In the genomic region with DNA sequence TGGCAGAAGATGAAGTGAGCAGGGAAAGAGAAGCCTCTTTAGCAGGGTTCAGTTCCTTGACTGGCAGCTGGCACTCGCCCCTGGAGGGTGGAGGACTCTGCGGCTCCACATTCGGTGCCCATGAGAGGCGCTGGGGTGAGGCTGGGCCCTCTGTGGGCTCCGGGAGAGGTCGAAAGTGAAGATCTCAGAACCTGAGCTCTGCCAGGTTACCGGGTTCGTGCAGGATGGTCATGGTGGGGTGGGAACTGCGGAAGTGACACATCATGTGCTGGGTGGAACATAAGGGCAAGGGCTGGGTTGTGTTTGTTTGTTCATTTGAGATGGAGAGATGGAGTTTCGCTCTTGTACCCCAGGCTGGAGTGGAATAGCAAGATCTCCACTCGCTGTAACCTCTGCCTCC, we compare ENCODE assay signal across 21 cellular contexts. TPM values are rescaled to one million over a fixed set of nuclear protein-coding genes. Genes with fewer than 3 reads are reported as not detected.
DNase-seq lines count a peak whose midpoint lies in the region; ATAC-seq, FAIRE-seq and TF ChIP-seq lines count a peak whose summit lies in the region.
"Had no signal": no experiment of that assay in that cellular context is flagged by ENCODE, and none has a peak within 500 bp of the region (broad histone marks: within the 10 kb centered on the region; RNA-seq: fewer than 3 reads in every experiment).

No MANE protein-coding gene starts in this region.

- CTCF ChIA-PET in SK-N-SH (lab: Yijun Ruan, JAX) (no interaction called here), H1 (lab: Charles Lee; ENCODE audit: partially characterized antibody) (interaction anchor here (0.6 to 13.7 kb wide), 17 partner anchors 9 to 165 kb away, joined by 3 to 279 read pairs (median 3); no protein-coding TSS in a partner anchor)

- no peak for DNase-seq in SK-N-SH
- no peak for DNase-seq in H1 (ENCODE audit: low read depth in 1 of 2, low spot score in 2 of 2)
- DNase-seq in neuronal stem cell (ENCODE audit: low spot score), result no peak
- DNase-seq in NCI-H69 (lab: John Stamatoyannopoulos, UW), result no peak
- DNase-seq: AML-193; Caco-2; CD4-positive, alpha-beta T cell; GDM1; HFFc6 had no signal

- TF ChIP-seq EP300 in SK-N-SH (IDR thresholded peaks at IDR 0.05; ENCODE audit: borderline replicate concordance in 1 of 2, low read depth in 1 of 2, low read length in 1 of 2) (no peak), H1 (IDR thresholded peaks at IDR 0.05; ENCODE audit: borderline replicate concordance in 1 of 2, low read depth in 2 of 2, low read length in 2 of 2) (no peak)

- H4K20me1 ChIP-seq in SK-N-SH (ENCODE audit: insufficient read depth) (no peaks in the 10 kb centered on the region), H1 (replicated peaks in 1 of 2; ENCODE audit: control insufficient read depth in 1 of 2, insufficient read depth in 2 of 2, low read length in 2 of 2) (no peaks in the 10 kb centered on the region)

- no peak overlapping the region for H4K5ac ChIP-seq in H1 (ENCODE audit: insufficient read length, low read depth, low read length)

- H3K9me2 ChIP-seq in SK-N-SH, result no peaks in the 10 kb centered on the region

- H4K8ac ChIP-seq in H1 (ENCODE audit: extremely low read depth, insufficient read depth, low read length), result peak overlapping the region; percentile 71
- no peak overlapping the region for H4K8ac ChIP-seq in neuronal stem cell (ENCODE audit: low read depth, low read length)

- H3K56ac ChIP-seq in H1 (replicated peaks; ENCODE audit: insufficient read length, low read depth, low read length), result no peak overlapping the region

- H3F3A ChIP-seq in SK-N-SH (replicated peaks; ENCODE audit: insufficient read depth), result no peaks in the 10 kb centered on the region

- H3K14ac ChIP-seq in H1 (ENCODE audit: insufficient read length), result no peak overlapping the region
- no peak overlapping the region for H3K14ac ChIP-seq in neuronal stem cell (ENCODE audit: low read length)

- H3K4ac ChIP-seq in H1 (replicated peaks; ENCODE audit: insufficient read length, low read depth, low read length) (no peak overlapping the region), neuronal stem cell (ENCODE audit: low read length) (no peak overlapping the region)

- H2BK120ac ChIP-seq in H1 (replicated peaks; ENCODE audit: low read depth, low read length) (no peak overlapping the region), neuronal stem cell (ENCODE audit: low read depth, low read length) (no peak overlapping the region)

- H2BK5ac ChIP-seq in H1 (ENCODE audit: low read depth, low read length) (no peak overlapping the region; the same call in 1 of the 2 replicates), neuronal stem cell (ENCODE audit: low read length) (no peak overlapping the region)

- no peaks in the 10 kb centered on the region for H3K4me1 ChIP-seq in SK-N-SH (ENCODE audit: control insufficient read depth in 1 of 2, insufficient read depth in 2 of 2, low read depth in 1 of 2, low read length in 1 of 2)
- H3K4me1 ChIP-seq in H1 (replicated peaks in 1 of 4; ENCODE audit: control insufficient read depth in 3 of 4, insufficient read depth in 4 of 4, low read length in 3 of 4), result no peaks in the 10 kb centered on the region; a peak in 1 of 7 replicates
- H3K4me1 ChIP-seq in neuronal stem cell (ENCODE audit: control insufficient read depth in 2 of 2, insufficient read depth in 1 of 2, low read depth in 1 of 2, low read length in 2 of 2), result peaks cover 0 to 3% of the 10 kb centered on the region in 2 donors
- H3K4me1 ChIP-seq: A549, Caco-2 had no signal

- H2BK15ac ChIP-seq in H1 (ENCODE audit: low read length), result no peak overlapping the region
- H2BK15ac ChIP-seq in neuronal stem cell (ENCODE audit: low read length), result peak overlapping the region; percentile 50

- TF ChIP-seq POLR2A in H1 (IDR thresholded peaks at IDR 0.05; ENCODE audit: control extremely low read depth in 1 of 2, low read depth in 2 of 2, low read length in 2 of 2), result no peak

- H3K23ac ChIP-seq in H1 (ENCODE audit: insufficient read length) (no peak overlapping the region), neuronal stem cell (ENCODE audit: low read depth, low read length, poor library complexity) (no peak overlapping the region)

- H2AK5ac ChIP-seq in H1 (ENCODE audit: low read depth, low read length), result no peak overlapping the region
- peak overlapping the region; percentile 53 for H2AK5ac ChIP-seq in neuronal stem cell (ENCODE audit: low read depth, low read length)

- WGBS in SK-N-SH (ENCODE audit: low lambda C conversion rate), result 32% methylated on average over 10 of the region's 11 CpGs
- 92% methylated on average over 11 of the region's 11 CpGs; no CpG with 5 or more reads in 1 of the 2 experiments for WGBS in H1 (ENCODE audit: extremely low coverage in 1 of 2, insufficient coverage in 1 of 2, insufficient read length in 1 of 2, insufficient replicate concordance in 2 of 2, low coverage in 1 of 2, low lambda C conversion rate in 2 of 2, missing lambda C conversion rate in 1 of 2), 2 experiments
- no CpG with 5 or more reads among the region's 11 CpGs for WGBS in neuronal stem cell (ENCODE audit: extremely low coverage in 2 of 2, insufficient read length in 2 of 2, insufficient replicate concordance in 1 of 2), 2 donors

- ATAC-seq in SK-N-SH treated with all-trans-retinoic acid at 6 μM for 48 hours (no peak), HG03097 (IDR thresholded peaks at IDR 0.05; ENCODE audit: low FRiP score, unreplicated experiment) (no peak), GM18870 (IDR thresholded peaks at IDR 0.05; ENCODE audit: unreplicated experiment) (no peak)
- ATAC-seq: A549, HCT116, HepG2 had no signal

- no peaks in the 10 kb centered on the region; the same call in 1 of the 2 replicates for H3K23me2 ChIP-seq in H1 (ENCODE audit: low read depth, low read length)

- no peaks in the 10 kb centered on the region for H3K36me3 ChIP-seq in SK-N-SH (replicated peaks in 1 of 2; ENCODE audit: control insufficient read depth in 1 of 2, insufficient read depth in 2 of 2, low read length in 1 of 2)
- H3K36me3 ChIP-seq in H1 (ENCODE audit: control insufficient read depth in 2 of 4, insufficient read depth in 4 of 4, low read length in 3 of 4), result no peaks in the 10 kb centered on the region
- no peaks in the 10 kb centered on the region for H3K36me3 ChIP-seq in neuronal stem cell (replicated peaks in 1 of 2; ENCODE audit: control insufficient read depth in 2 of 2, insufficient read depth in 2 of 2, low read length in 2 of 2)

- H3K79me1 ChIP-seq in H1 (ENCODE audit: low read depth, low read length), result no peaks in the 10 kb centered on the region
- H3K79me1 ChIP-seq in neuronal stem cell (ENCODE audit: low read depth, low read length), result no peaks in the 10 kb centered on the region

- TF ChIP-seq RAD21 in SK-N-SH (IDR thresholded peaks at IDR 0.05; ENCODE audit: low read length) (no peak), H1 (IDR thresholded peaks at IDR 0.05 in 1 of 2, conservative IDR thresholded peaks at IDR 0.05 in 1 of 2; ENCODE audit: low read depth in 2 of 2, low read length in 2 of 2) (no peak)

- no peak for TF ChIP-seq CTCF in SK-N-SH (IDR thresholded peaks at IDR 0.05)
- no peak for TF ChIP-seq CTCF in H1 (IDR thresholded peaks at IDR 0.05; ENCODE audit: control extremely low read depth in 1 of 3, insufficient read depth in 1 of 3, low read depth in 1 of 3, low read length in 3 of 3)

- H3K4me3 ChIP-seq in SK-N-SH (ENCODE audit: low read depth in 2 of 2, low read length in 1 of 2), result no peak overlapping the region
- no peak overlapping the region for H3K4me3 ChIP-seq in H1 (ENCODE audit: extremely low read depth in 1 of 4, insufficient read depth in 2 of 4, low read depth in 3 of 4, low read length in 4 of 4)
- no peak overlapping the region for H3K4me3 ChIP-seq in neuronal stem cell (ENCODE audit: low read length in 2 of 2)
- H3K4me3 ChIP-seq: A549 had no signal

- no peak for FAIRE-seq in H1 (lab: Jason Lieb, UNC)
- FAIRE-seq: A549, D721Med, H54, HepG2 had no signal

- H3K18ac ChIP-seq in H1 (ENCODE audit: extremely low read depth, low read length) (no peak overlapping the region), neuronal stem cell (ENCODE audit: low read length) (peak overlapping the region; percentile 51)

- H3K27ac ChIP-seq in SK-N-SH (ENCODE audit: low read depth in 2 of 2, low read length in 1 of 2) (no peak overlapping the region), H1 (ENCODE audit: low read depth, low read length) (no peak overlapping the region), neuronal stem cell (replicated peaks; ENCODE audit: low read length) (no peak overlapping the region)
- H3K27ac ChIP-seq: 22Rv1, A549, C4-2B had no signal

- H3K9me3 ChIP-seq in SK-N-SH (no peaks in the 10 kb centered on the region), H1 (ENCODE audit: insufficient read depth in 2 of 2, low read depth in 1 of 2, low read length in 1 of 2) (no peaks in the 10 kb centered on the region), neuronal stem cell (replicated peaks in 1 of 2; ENCODE audit: control insufficient read depth in 2 of 2, insufficient read depth in 1 of 2, low read depth in 1 of 2, low read length in 2 of 2) (no peaks in the 10 kb centered on the region)
- H3K9me3 ChIP-seq: A549, Caco-2 had no signal

- H3K79me2 ChIP-seq in SK-N-SH (ENCODE audit: insufficient read depth) (no peaks in the 10 kb centered on the region), H1 (ENCODE audit: control insufficient read depth in 1 of 2, insufficient read depth in 2 of 2, low read length in 2 of 2) (no peaks in the 10 kb centered on the region)

- H3K9ac ChIP-seq in SK-N-SH (no peak overlapping the region), H1 (replicated peaks in 1 of 4; ENCODE audit: extremely low read depth in 1 of 4, low read depth in 3 of 4, low read length in 3 of 4) (no peak overlapping the region), neuronal stem cell (ENCODE audit: low read depth, low read length, poor library complexity) (no peak overlapping the region)

- H3K27me3 ChIP-seq in SK-N-SH (ENCODE audit: insufficient read depth) (no peaks in the 10 kb centered on the region; the same call in 1 of the 2 replicates), H1 (replicated peaks in 1 of 4; ENCODE audit: control insufficient read depth in 3 of 4, extremely low read depth in 1 of 4, insufficient read depth in 3 of 4, low read length in 3 of 4) (no peaks in the 10 kb centered on the region), neuronal stem cell (ENCODE audit: control insufficient read depth in 3 of 3, insufficient read depth in 3 of 3, low read depth in 1 of 3, low read length in 3 of 3) (no peaks in the 10 kb centered on the region)

- H2AFZ ChIP-seq in SK-N-SH (ENCODE audit: low read depth), result peak overlapping the region; percentile 29; the same call in 1 of the 2 replicates
- H2AFZ ChIP-seq in H1 (ENCODE audit: low read length), result no peak overlapping the region
- H2AFZ ChIP-seq in neuronal stem cell (ENCODE audit: low read length), result no peak overlapping the region

- H3K4me2 ChIP-seq in SK-N-SH (no peak overlapping the region), H1 (ENCODE audit: insufficient read depth in 1 of 2, low read depth in 2 of 2, low read length in 2 of 2) (no peak overlapping the region), neuronal stem cell (ENCODE audit: insufficient read depth, low read length, poor library complexity, severe bottlenecking) (no peak overlapping the region)
- H3K4me2 ChIP-seq: A549 had no signal

- H4K91ac ChIP-seq in H1 (replicated peaks; ENCODE audit: insufficient read length, low read length) (no peak overlapping the region), neuronal stem cell (ENCODE audit: low read depth, low read length, poor library complexity) (no peak overlapping the region)

- H2BK12ac ChIP-seq in H1 (ENCODE audit: low read depth, low read length) (no peak overlapping the region), neuronal stem cell (ENCODE audit: low read length) (no peak overlapping the region)

- POLR2A ChIA-PET in SK-N-SH (lab: Yijun Ruan, JAX), result no interaction called here
- POLR2A ChIA-PET in H1 (lab: Charles Lee; ENCODE audit: partially characterized antibody), result interaction anchor here (0.8 kb wide), 1 partner anchor 45 kb away, joined by 3 read pairs; no protein-coding TSS in a partner anchor

- no peak overlapping the region for H2BK20ac ChIP-seq in H1 (ENCODE audit: low read length)

RNA-seq across cellular contexts. Expression of a gene that starts 44.2 kb away (rescaled TPM):
- polyA plus RNA-seq in SK-N-SH (2012; rRNA removed) (not detected in 2 replicates), H1 (2011; rRNA removed) (0.05 and 0.18 TPM in 2 replicates)
- not detected in 2 replicates for polyA plus RNA-seq in SK-N-SH (2012; cell fraction: cytosol; rRNA removed)
- polyA plus RNA-seq in SK-N-SH (2012; cell fraction: nucleus; rRNA removed), result not detected in 2 replicates
- total RNA-seq in H1 (2021; fragmentation: NEBNext Ultra II Directional; extraction: Animal tissue kit (Norgen Biotek cat#: 25700)), result 4.1 and 5.0 TPM in 2 replicates
- polyA plus RNA-seq in H1 (2011; cell fraction: cytosol; rRNA removed), result 0.18 TPM
- 0.07 TPM for polyA plus RNA-seq in H1 (2011; cell fraction: nucleus; rRNA removed)
- polyA plus RNA-seq in H1 (2012, experiment 1 of 2), result 0.23 to 0.46 TPM (median 0.41 TPM) in 4 replicates
- not detected for polyA plus RNA-seq in H1 (2012, experiment 2 of 2)
- polyA plus RNA-seq in H1 (2013, experiment 1 of 2), result 3.1 TPM
- polyA plus RNA-seq in H1 (2013, experiment 2 of 2), result 3.6 TPM
- polyA minus RNA-seq in H1 (2011; rRNA and poly(A)+ RNA removed), result 0.93 and 1.2 TPM in 2 replicates
- polyA minus RNA-seq in H1 (2011; cell fraction: cytosol; rRNA and poly(A)+ RNA removed), result not detected
- 0.70 TPM for polyA minus RNA-seq in H1 (2011; cell fraction: nucleus; rRNA and poly(A)+ RNA removed)
- 3.2 TPM for polyA plus RNA-seq in neuronal stem cell (2013, experiment 1 of 2)
- polyA plus RNA-seq in neuronal stem cell (2013, experiment 2 of 2), result 3.0 TPM
- total RNA-seq: Caco-2, HepG2 had no signal
- polyA plus RNA-seq: A549, HepG2 had no signal

RNA-seq across cellular contexts. Expression of a gene that starts 56.3 kb away (rescaled TPM):
- polyA plus RNA-seq in SK-N-SH (2012; rRNA removed) (not detected in 2 replicates), H1 (2011; rRNA removed) (41.9 and 81.8 TPM in 2 replicates)
- not detected in 2 replicates for polyA plus RNA-seq in SK-N-SH (2012; cell fraction: cytosol; rRNA removed)
- polyA plus RNA-seq in SK-N-SH (2012; cell fraction: nucleus; rRNA removed), result not detected in 2 replicates
- 60.2 and 65.2 TPM in 2 replicates for total RNA-seq in H1 (2021; fragmentation: NEBNext Ultra II Directional; extraction: Animal tissue kit (Norgen Biotek cat#: 25700))
- polyA plus RNA-seq in H1 (2011; cell fraction: cytosol; rRNA removed), result 86.6 TPM
- 16.0 TPM for polyA plus RNA-seq in H1 (2011; cell fraction: nucleus; rRNA removed)
- polyA plus RNA-seq in H1 (2012, experiment 1 of 2), result 52.0 to 101 TPM (median 56.0 TPM) in 4 replicates
- polyA plus RNA-seq in H1 (2012, experiment 2 of 2), result 35.9 TPM
- polyA plus RNA-seq in H1 (2013, experiment 1 of 2), result 75.1 TPM
- polyA plus RNA-seq in H1 (2013, experiment 2 of 2), result 74.5 TPM
- polyA minus RNA-seq in H1 (2011; rRNA and poly(A)+ RNA removed), result 38.3 and 43.7 TPM in 2 replicates
- 50.1 TPM for polyA minus RNA-seq in H1 (2011; cell fraction: cytosol; rRNA and poly(A)+ RNA removed)
- polyA minus RNA-seq in H1 (2011; cell fraction: nucleus; rRNA and poly(A)+ RNA removed), result 55.4 TPM
- polyA plus RNA-seq in neuronal stem cell (2013, experiment 1 of 2), result 11.1 TPM
- 12.0 TPM for polyA plus RNA-seq in neuronal stem cell (2013, experiment 2 of 2)
- total RNA-seq: CD4-positive, alpha-beta T cell; HepG2; HFFc6 had no signal
- polyA plus RNA-seq: A549, BJ, HepG2, IgD-negative memory B cell had no signal

Comparison
In these comparisons a context has a peak if more than half of its experiments do, and no peak if none do; other contexts are left out.
1. RNA of a gene that starts 56.3 kb away (polyA plus RNA-seq): 16.0 to 101 TPM in H1; not detected in SK-N-SH; every median in the first group is over 10 times any median in the second.